Comparison of ENCODE assay signal across 12 cellular contexts in genomic region chr3:16176391-16177030, GRCh38. TPM values are rescaled to one million over a fixed set of nuclear protein-coding genes. Genes with fewer than 3 reads are reported as not detected.
DNase-seq lines count a peak whose midpoint lies in the region; ATAC-seq and TF ChIP-seq lines count a peak whose summit lies in the region.
"Had no signal": no experiment of that assay in that cellular context is flagged by ENCODE, and none has a peak within 500 bp of the region (broad histone marks: within the 10 kb centered on the region; RNA-seq: fewer than 3 reads in every experiment).

No MANE protein-coding gene starts in this region.

- H3K27ac ChIP-seq in right atrium auricular region (peak overlapping the region; percentile 47 to 77), sigmoid colon (peak overlapping the region in 3 of 4 donors; percentile 54 to 71 (median 65))
- H3K27ac ChIP-seq in CD4-positive, alpha-beta memory T cell (ENCODE audit: low read depth, low read length): no peak overlapping the region

- no peak overlapping the region for H3K27ac Mint-ChIP-seq in CD4-positive, alpha-beta memory T cell

- no peaks in the 10 kb centered on the region for H3K9me3 Mint-ChIP-seq in CD4-positive, alpha-beta memory T cell

- TF ChIP-seq CTCF in right atrium auricular region (IDR thresholded peaks at IDR 0.05) (no peak), fibroblast of the aortic adventitia (IDR thresholded peaks at IDR 0.05; ENCODE audit: insufficient read depth, low read length) (no peak), sigmoid colon (IDR thresholded peaks at IDR 0.05) (no peak)

- H3K4me1 Mint-ChIP-seq in CD4-positive, alpha-beta memory T cell: peaks cover 4 to 8% (median 6%) of the 10 kb centered on the region in 4 donors

- CTCF ChIA-PET in CD4-positive, alpha-beta memory T cell (lab: Charles Lee; ENCODE audit: partially characterized antibody): interaction anchor here (0.5 to 1.7 kb wide), 3 partner anchors 10 to 70 kb away, joined by 3 to 5 read pairs (median 3); no protein-coding TSS in a partner anchor

- no peak overlapping the region for H3K4me3 Mint-ChIP-seq in CD4-positive, alpha-beta memory T cell

- H3K4me3 ChIP-seq in right atrium auricular region: peak overlapping the region; percentile 50 to 52
- peak overlapping the region; percentile 46 for H3K4me3 ChIP-seq in fibroblast of the aortic adventitia (ENCODE audit: low read depth, low read length)
- peak overlapping the region; percentile 23 to 40 (median 36) for H3K4me3 ChIP-seq in sigmoid colon
- no peak overlapping the region for H3K4me3 ChIP-seq in CD4-positive, alpha-beta memory T cell (ENCODE audit: low read length in 2 of 2)

- WGBS in sigmoid colon, 2 donors: 80 to 83% methylated on average over 6 of the region's 6 CpGs

- H3K36me3 Mint-ChIP-seq in CD4-positive, alpha-beta memory T cell: no peaks in the 10 kb centered on the region

- TF ChIP-seq POLR2A in sigmoid colon (IDR thresholded peaks at IDR 0.05): no peak

- H3K9me3 ChIP-seq in right atrium auricular region (no peaks in the 10 kb centered on the region), sigmoid colon (no peaks in the 10 kb centered on the region)
- H3K9me3 ChIP-seq in CD4-positive, alpha-beta memory T cell (ENCODE audit: control insufficient read depth in 1 of 2, low read length in 2 of 2): no peaks in the 10 kb centered on the region
- H3K9me3 ChIP-seq: adrenal gland had no signal

- H3K4me1 ChIP-seq in right atrium auricular region (peaks cover 0 to 35% of the 10 kb centered on the region in 2 donors), sigmoid colon (peaks cover 0 to 28% (median 26%) of the 10 kb centered on the region in 4 donors)
- no peaks in the 10 kb centered on the region for H3K4me1 ChIP-seq in CD4-positive, alpha-beta memory T cell (ENCODE audit: insufficient read depth, low read length)

- no peak for DNase-seq in right atrium auricular region (ENCODE audit: low spot score)
- DNase-seq in left cardiac atrium: no peak
- DNase-seq in fibroblast of the aortic adventitia (ENCODE audit: low read depth): no peak
- DNase-seq in sigmoid colon: no peak
- no peak for DNase-seq in NCI-H2171 (lab: John Stamatoyannopoulos, UW)
- no peak for DNase-seq in mesenteric fat pad (ENCODE audit: low spot score)
- DNase-seq in CD4-positive, alpha-beta memory T cell: no peak
- no peak for DNase-seq in COR-L47 (lab: John Stamatoyannopoulos, UW)
- DNase-seq: activated CD4-positive, CD25-positive, alpha-beta regulatory T cell treated with anti-CD3 and anti-CD28 coated beads, Interleukin-2, amount 50 U/mL, for 72 hours; adrenal gland; NCI-H1092; NCI-H226 had no signal

- no peak for ATAC-seq in left cardiac atrium

- POLR2A ChIA-PET in CD4-positive, alpha-beta memory T cell (lab: Charles Lee; ENCODE audit: partially characterized antibody): no interaction called here

- H3K36me3 ChIP-seq in right atrium auricular region: peaks cover 18% of the 10 kb centered on the region
- H3K36me3 ChIP-seq in sigmoid colon: no peaks in the 10 kb centered on the region
- H3K36me3 ChIP-seq in CD4-positive, alpha-beta memory T cell (ENCODE audit: insufficient read depth, low read length): no peaks in the 10 kb centered on the region
- H3K36me3 ChIP-seq: adrenal gland had no signal

- peaks cover 12 to 20% of the 10 kb centered on the region in 2 donors for H3K27me3 Mint-ChIP-seq in CD4-positive, alpha-beta memory T cell

- intact Hi-C loops in left cardiac atrium (cut with DNase I) (loop anchor here (5.0 to 10.0 kb wide), 3 partner anchors 71 to 362 kb away; no protein-coding TSS in a partner anchor), sigmoid colon (cut with DNase I) (loop anchor here (2.0 to 10.0 kb wide), 2 partner anchors 70 to 542 kb away; no protein-coding TSS in a partner anchor)
- intact Hi-C loops in CD4-positive, alpha-beta memory T cell (cut with micrococcal nuclease): loop anchor here (2.0 kb wide), 1 partner anchor 128 kb away; no protein-coding TSS in a partner anchor

- no peak for TF ChIP-seq EP300 in sigmoid colon (IDR thresholded peaks at IDR 0.05)

- H3K27me3 ChIP-seq in right atrium auricular region: no peaks in the 10 kb centered on the region
- no peaks in the 10 kb centered on the region for H3K27me3 ChIP-seq in sigmoid colon
- H3K27me3 ChIP-seq in CD4-positive, alpha-beta memory T cell (ENCODE audit: insufficient read depth, low read length): no peaks in the 10 kb centered on the region
- H3K27me3 ChIP-seq: adrenal gland had no signal

RNA-seq across cellular contexts. Expression of gene GALNT15, which starts 2.0 kb away (rescaled TPM):
- total RNA-seq in right atrium auricular region: 10 to 100 TPM; 21.7 to 83.1 TPM
- 10 to 100 TPM; 11.1 to 26.5 TPM for total RNA-seq in left cardiac atrium
- 10.9 and 22.0 TPM in 2 replicates for total RNA-seq in fibroblast of the aortic adventitia (ENCODE audit: low replicate concordance)
- 100 to 1,000 TPM in 1 of 4 donors, 10 to 100 TPM in 3; 21.7 to 211 (median 81.9) TPM for total RNA-seq in sigmoid colon
- 10 to 100 TPM in 1 of 3 donors, 1 to 10 TPM in 2; 1.2 to 36.6 (median 8.4) TPM for polyA plus RNA-seq in sigmoid colon
- total RNA-seq in mesenteric fat pad: 275 TPM
- not detected for total RNA-seq in CD4-positive, alpha-beta memory T cell
- not detected for polyA plus RNA-seq in CD4-positive, alpha-beta memory T cell

Comparison
In these comparisons a context has a peak if more than half of its experiments do, and no peak if none do; other contexts are left out.
1. H3K4me3 ChIP-seq: peak in right atrium auricular region (2 of 2), fibroblast of the aortic adventitia (single experiment) and sigmoid colon (4 of 4); none in CD4-positive, alpha-beta memory T cell (0 of 2).
2. RNA of gene GALNT15, which starts 2.0 kb away (total RNA-seq): 275 TPM in mesenteric fat pad (single experiment), 21.7 to 211 TPM in sigmoid colon, 21.7 to 83.1 TPM in right atrium auricular region, 11.1 to 26.5 TPM in left cardiac atrium and 10.9 to 22.0 TPM in fibroblast of the aortic adventitia; not detected in CD4-positive, alpha-beta memory T cell; every median in the first group is over 10 times any median in the second.